In the genomic region with DNA sequence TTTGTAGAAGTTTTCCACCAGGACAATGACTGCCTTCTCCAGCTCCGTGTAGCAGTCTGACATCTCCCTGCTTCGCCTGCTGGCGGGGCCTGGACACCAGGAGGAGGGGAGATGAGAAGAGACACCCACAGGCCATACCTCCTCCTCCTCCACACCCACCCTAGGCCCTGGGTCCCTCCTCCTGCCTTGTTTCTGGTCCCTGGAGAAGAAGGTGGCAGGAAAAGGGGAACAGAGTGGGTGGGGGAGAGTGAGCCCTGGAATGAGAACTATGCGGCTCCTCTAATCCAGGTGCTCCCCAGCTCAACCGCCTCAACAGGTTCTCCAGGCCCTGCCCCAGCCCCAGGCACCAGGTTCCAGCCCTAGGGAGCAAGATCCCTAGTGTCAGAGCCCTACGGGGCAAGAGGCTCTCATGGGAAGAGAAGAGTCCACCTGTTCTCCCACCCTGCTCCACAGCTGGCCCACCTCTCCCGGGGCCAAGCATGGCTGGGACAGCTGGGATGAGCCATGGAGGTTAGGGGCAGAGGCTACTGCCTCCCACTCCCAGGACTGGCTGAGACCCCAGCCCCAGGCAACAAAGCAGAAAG, we compare ENCODE assay signal across 10 cellular contexts. TPM values are rescaled to one million over a fixed set of nuclear protein-coding genes. Genes with fewer than 3 reads are reported as not detected.
DNase-seq lines count a peak whose midpoint lies in the region; ATAC-seq, FAIRE-seq and TF ChIP-seq lines count a peak whose summit lies in the region.
"Had no signal": no experiment of that assay in that cellular context is flagged by ENCODE, and none has a peak within 500 bp of the region (broad histone marks: within the 10 kb centered on the region; RNA-seq: fewer than 3 reads in every experiment).

No MANE protein-coding gene starts in this region.

- no peak for ATAC-seq in lung (ENCODE audit: insufficient read depth, low FRiP score)
- ATAC-seq in GM19452 (IDR thresholded peaks at IDR 0.05; ENCODE audit: unreplicated experiment), result no peak
- ATAC-seq: activated T-cell treated with anti-CD3 and anti-CD28 coated beads, Interleukin-2, amount 50 U/mL, for 72 hours had no signal

- H3K36me3 ChIP-seq in HUES64 (ENCODE audit: insufficient read depth, low read length) (no peaks in the 10 kb centered on the region), lung (ENCODE audit: control insufficient read depth in 2 of 2, insufficient read depth in 2 of 2, low read length in 2 of 2) (peaks cover 7 to 13% of the 10 kb centered on the region in 2 donors), thymus (ENCODE audit: control insufficient read depth, insufficient read depth) (no peaks in the 10 kb centered on the region)

- intact Hi-C loops in head of caudate nucleus (cut with DNase I), result no loop called here

- peak overlapping the region; percentile 15; the same call in 1 of the 2 replicates for H3K4me3 ChIP-seq in HUES64 (ENCODE audit: low read length)
- H3K4me3 ChIP-seq in lung, result peak overlapping the region; percentile 50
- H3K4me3 ChIP-seq in thymus (ENCODE audit: low read length), result no peak overlapping the region

- peaks cover 43% of the 10 kb centered on the region for H3K4me1 ChIP-seq in HUES64 (ENCODE audit: insufficient read depth, low read length)
- H3K4me1 ChIP-seq in lung (ENCODE audit: control insufficient read depth in 2 of 2, insufficient read depth in 2 of 2, low read length in 2 of 2), result peaks cover 23 to 29% of the 10 kb centered on the region in 2 donors
- H3K4me1 ChIP-seq in thymus (ENCODE audit: control insufficient read depth, insufficient read depth, low read length), result no peaks in the 10 kb centered on the region

- H3K27me3 ChIP-seq in HUES64 (ENCODE audit: insufficient read depth, low read length) (no peaks in the 10 kb centered on the region), lung (ENCODE audit: control insufficient read depth, insufficient read depth) (no peaks in the 10 kb centered on the region), thymus (ENCODE audit: control insufficient read depth, insufficient read depth) (no peaks in the 10 kb centered on the region)

- TF ChIP-seq POLR2A in erythroblast (IDR thresholded peaks at IDR 0.05; ENCODE audit: low read length), result no peak

- H3K27ac ChIP-seq in HUES64 (ENCODE audit: low read depth, low read length), result no peak overlapping the region
- peak overlapping the region; percentile 88 for H3K27ac ChIP-seq in caudate nucleus (ENCODE audit: low read depth, low read length)
- H3K27ac ChIP-seq in lung (ENCODE audit: low read depth in 1 of 2, low read length in 1 of 2), result peak overlapping the region; percentile 74 to 94
- H3K27ac ChIP-seq in thymus (ENCODE audit: low read depth), result peak overlapping the region; percentile 31

- H3K9me3 ChIP-seq in HUES64 (ENCODE audit: insufficient read depth, low read depth, low read length) (no peaks in the 10 kb centered on the region), lung (ENCODE audit: control insufficient read depth in 2 of 2, insufficient read depth in 1 of 2, low read length in 1 of 2) (no peaks in the 10 kb centered on the region), thymus (ENCODE audit: control insufficient read depth) (no peaks in the 10 kb centered on the region)

- no peak for FAIRE-seq in GM19239 (lab: Jason Lieb, UNC)
- FAIRE-seq: H54 had no signal

- no peak for DNase-seq in caudate nucleus (lab: John Stamatoyannopoulos, UW)
- no peak for DNase-seq in lung (ENCODE audit: low spot score)
- no peak for DNase-seq in erythroblast (lab: John Stamatoyannopoulos, UW)
- no peak for DNase-seq in GM19239 (ENCODE audit: insufficient read length, low spot score)
- DNase-seq in head of caudate nucleus, result no peak
- DNase-seq: activated T-cell treated with anti-CD3 and anti-CD28 coated beads, Interleukin-2, amount 50 U/mL, for 72 hours had no signal

- 90% methylated on average over 4 of the region's 7 CpGs for WGBS in HUES64
- 62 to 68% methylated on average over 7 of the region's 7 CpGs for WGBS in lung, 2 donors
- 96% methylated on average over 7 of the region's 7 CpGs for WGBS in thymus

- peak overlapping the region; percentile 39; the same call in 1 of the 2 replicates for H3K9ac ChIP-seq in HUES64 (ENCODE audit: low read depth, low read length)

- no peak for TF ChIP-seq CTCF in lung (IDR thresholded peaks at IDR 0.05; ENCODE audit: control extremely low read depth, extremely low read depth)

RNA-seq across cellular contexts. Expression of gene S100A16, which starts 4.8 kb away (rescaled TPM):
- polyA plus RNA-seq in HUES64 (2013, experiment 1 of 2), result 17.2 TPM
- polyA plus RNA-seq in HUES64 (2013, experiment 2 of 2), result 21.2 TPM
- 100 to 1,000 TPM in 1 of 2 donors, 10 to 100 TPM in 1; 70.6 to 119 TPM for total RNA-seq in lung
- polyA plus RNA-seq in lung (100 to 1,000 TPM; 162 to 182 TPM), thymus (128 TPM)
- total RNA-seq: activated T-cell treated with anti-CD3 and anti-CD28 coated beads, Interleukin-2, amount 50 U/mL, for 72 hours had no signal

RNA-seq across cellular contexts. Expression of gene S100A14, which starts 7.9 kb away (rescaled TPM):
- polyA plus RNA-seq in HUES64 (2013, experiment 1 of 2), result 0.55 TPM
- 0.57 TPM for polyA plus RNA-seq in HUES64 (2013, experiment 2 of 2)
- total RNA-seq in lung, result 100 to 1,000 TPM in 1 of 2 donors, 10 to 100 TPM in 1; 78.5 to 150 TPM
- polyA plus RNA-seq in lung (100 to 1,000 TPM; 157 to 326 TPM), thymus (302 TPM)

RNA-seq across cellular contexts. Expression of gene S100A13, which starts 19.1 kb away (rescaled TPM):
- polyA plus RNA-seq in HUES64 (2013, experiment 1 of 2), result 85.9 TPM
- polyA plus RNA-seq in HUES64 (2013, experiment 2 of 2), result 111 TPM
- 10 to 100 TPM; 36.2 to 92.1 TPM for total RNA-seq in lung
- polyA plus RNA-seq in lung, result 100 to 1,000 TPM in 1 of 2 donors, 10 to 100 TPM in 1; 80.9 to 168 TPM
- polyA plus RNA-seq in thymus, result 96.1 TPM

RNA-seq across cellular contexts. Expression of gene S100A1, which starts 20.1 kb away (rescaled TPM):
- polyA plus RNA-seq in HUES64 (2013, experiment 1 of 2), result 1.5 TPM
- 1.1 TPM for polyA plus RNA-seq in HUES64 (2013, experiment 2 of 2)
- 1 to 10 TPM in 1 of 2 donors, not detected in 1; 1.8 TPM for total RNA-seq in lung
- polyA plus RNA-seq in lung (under 1 TPM; 0.31 to 0.91 TPM), thymus (3.4 TPM)
- total RNA-seq: activated T-cell treated with anti-CD3 and anti-CD28 coated beads, Interleukin-2, amount 50 U/mL, for 72 hours had no signal

RNA-seq across cellular contexts. Expression of gene CHTOP, which starts 25.7 kb away (rescaled TPM):
- polyA plus RNA-seq in HUES64 (2013, experiment 1 of 2), result 86.5 TPM
- polyA plus RNA-seq in HUES64 (2013, experiment 2 of 2), result 91.9 TPM
- 10 to 100 TPM; 60.5 to 76.6 TPM for total RNA-seq in lung
- polyA plus RNA-seq in lung, result 10 to 100 TPM; 51.2 to 56.3 TPM
- polyA plus RNA-seq in thymus, result 111 TPM
